ENCODE assay signal across 8 cellular contexts in the genomic region with DNA sequence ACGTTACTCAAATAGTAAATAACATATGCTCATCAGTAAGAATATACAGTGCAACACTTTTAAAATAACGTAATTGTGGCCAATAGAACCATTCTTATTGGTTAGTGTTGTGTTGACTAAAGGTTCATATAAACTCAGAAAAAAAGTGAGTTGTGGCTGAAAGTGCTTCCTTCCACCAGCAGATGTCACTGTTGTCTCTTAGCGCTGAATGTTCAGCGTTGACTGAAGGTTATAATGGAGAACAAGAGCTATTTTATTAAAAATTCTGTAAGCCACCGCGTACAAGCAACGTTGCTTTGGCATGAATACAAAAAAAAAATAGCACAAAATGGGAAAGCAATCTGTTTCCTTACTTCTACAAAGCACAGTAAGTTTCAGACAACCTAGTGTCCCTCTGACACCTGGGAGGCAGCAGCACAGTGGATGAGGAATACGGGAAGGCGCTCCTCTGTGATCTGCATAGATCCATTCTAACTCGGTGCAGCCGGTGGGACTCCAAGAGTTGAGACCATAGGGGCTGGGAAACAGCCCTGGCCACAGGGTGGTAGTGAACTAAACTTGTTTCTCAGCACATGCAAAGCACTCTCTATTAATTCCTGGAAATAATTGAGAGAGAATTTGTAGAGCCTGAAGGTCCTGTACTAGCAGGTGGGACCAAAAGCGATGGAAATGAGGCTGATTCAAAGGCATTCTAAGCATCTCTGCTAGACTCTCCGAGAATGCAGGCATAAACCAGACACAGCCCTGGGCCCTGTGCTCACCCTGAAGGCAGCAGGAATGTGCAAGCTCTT. TPM values are rescaled to one million over a fixed set of nuclear protein-coding genes. Genes with fewer than 3 reads are reported as not detected.
A peak's percentile ranks its signal among the peaks of the same experiment; 100 is the strongest.
DNase-seq lines count a peak whose midpoint lies in the region; ATAC-seq, FAIRE-seq and TF ChIP-seq lines count a peak whose summit lies in the region.

No MANE protein-coding gene starts in this region.

- no peaks in the 10 kb centered on the region for H3K9me3 ChIP-seq in small intestine (ENCODE audit: control insufficient read depth, low read depth)

- H3K9me3 Mint-ChIP-seq in activated T-helper 2 cell treated with anti-CD3 and anti-CD28 coated beads, Interferon-gamma antibody, Interleukin-2, Interleukin-4, amounts not matched to agents 10 μg/mL and 5 μg/mL and 100 μg/mL, durations not matched to agents 14 hours and 24 hours and 36 hours = no peaks in the 10 kb centered on the region

- ATAC-seq in GM19324 (IDR thresholded peaks at IDR 0.05; ENCODE audit: low FRiP score, unreplicated experiment) (peak; percentile 75), HG03354 (IDR thresholded peaks at IDR 0.05; ENCODE audit: poor library complexity, severe bottlenecking, unreplicated experiment) (peak; percentile 95)

- no peaks in the 10 kb centered on the region for H3K36me3 ChIP-seq in small intestine (ENCODE audit: control insufficient read depth in 2 of 2, insufficient read depth in 2 of 2, low read length in 2 of 2)

- DNase-seq in Daoy (ENCODE audit: low read depth) (peak; percentile 29), NCI-H748 treated with DMSO at 0.1 percent for 48 hours (lab: John Stamatoyannopoulos, UW) (peak; percentile 54), astrocyte of the cerebellum (ENCODE audit: low read depth) (peak; percentile 37), hippocampal formation (lab: John Stamatoyannopoulos, UW) (peak; percentile 34 to 71), small intestine (peak; percentile 71)
- no peak for DNase-seq in activated T-helper 2 cell treated with anti-CD3 and anti-CD28 coated beads, Interferon-gamma antibody, Interleukin-2, Interleukin-4, amounts not matched to agents 10 μg/mL and 5 μg/mL and 100 μg/mL, durations not matched to agents 14 hours and 24 hours and 36 hours (ENCODE audit: low spot score)

- peaks cover 0 to 2% of the 10 kb centered on the region in 2 donors for H3K4me1 ChIP-seq in small intestine (ENCODE audit: control insufficient read depth in 2 of 2, insufficient read depth in 1 of 2, low read depth in 1 of 2, low read length in 1 of 2)

- 26 to 31% (median 28%) methylated on average over 13 of the region's 13 CpGs for WGBS in small intestine, 3 donors

- no peak overlapping the region for H3K27ac Mint-ChIP-seq in activated T-helper 2 cell treated with anti-CD3 and anti-CD28 coated beads, Interferon-gamma antibody, Interleukin-2, Interleukin-4, amounts not matched to agents 10 μg/mL and 5 μg/mL and 100 μg/mL, durations not matched to agents 14 hours and 24 hours and 36 hours

- intact Hi-C loops in activated T-helper 2 cell treated with anti-CD3 and anti-CD28 coated beads, Interferon-gamma antibody, Interleukin-2, Interleukin-4, amounts not matched to agents 10 μg/mL and 5 μg/mL and 100 μg/mL, durations not matched to agents 14 hours and 24 hours and 36 hours (cut with micrococcal nuclease) = loop anchor here (2.0 to 5.0 kb wide), 2 partner anchors 339 to 783 kb away; no protein-coding TSS in a partner anchor

- peaks cover 6% of the 10 kb centered on the region for H3K4me1 Mint-ChIP-seq in activated T-helper 2 cell treated with anti-CD3 and anti-CD28 coated beads, Interferon-gamma antibody, Interleukin-2, Interleukin-4, amounts not matched to agents 10 μg/mL and 5 μg/mL and 100 μg/mL, durations not matched to agents 14 hours and 24 hours and 36 hours (ENCODE audit: low read depth)

- H3K4me3 Mint-ChIP-seq in activated T-helper 2 cell treated with anti-CD3 and anti-CD28 coated beads, Interferon-gamma antibody, Interleukin-2, Interleukin-4, amounts not matched to agents 10 μg/mL and 5 μg/mL and 100 μg/mL, durations not matched to agents 14 hours and 24 hours and 36 hours (ENCODE audit: low read depth) = no peak overlapping the region

- H3K36me3 Mint-ChIP-seq in activated T-helper 2 cell treated with anti-CD3 and anti-CD28 coated beads, Interferon-gamma antibody, Interleukin-2, Interleukin-4, amounts not matched to agents 10 μg/mL and 5 μg/mL and 100 μg/mL, durations not matched to agents 14 hours and 24 hours and 36 hours (ENCODE audit: low read depth) = no peaks in the 10 kb centered on the region

- TF ChIP-seq CTCF in astrocyte of the cerebellum (IDR thresholded peaks at IDR 0.05; ENCODE audit: low read depth, low read length, missing control alignments) = peak; percentile 93

- H3K4me3 ChIP-seq in astrocyte of the cerebellum (ENCODE audit: low read depth, low read length) = no peak overlapping the region
- H3K4me3 ChIP-seq in small intestine (ENCODE audit: low read depth in 1 of 2, low read length in 2 of 2) = no peak overlapping the region

- peaks cover 35% of the 10 kb centered on the region for H3K27me3 Mint-ChIP-seq in activated T-helper 2 cell treated with anti-CD3 and anti-CD28 coated beads, Interferon-gamma antibody, Interleukin-2, Interleukin-4, amounts not matched to agents 10 μg/mL and 5 μg/mL and 100 μg/mL, durations not matched to agents 14 hours and 24 hours and 36 hours (ENCODE audit: low read depth)

- in situ Hi-C loops in astrocyte of the cerebellum (cut with HindIII; ENCODE audit: low sequenced_read_pairs) = no loop called here

- peak; percentile 57 for FAIRE-seq in small intestine (lab: Jason Lieb, UNC)

- no peak overlapping the region for H3K27ac ChIP-seq in small intestine (ENCODE audit: low read depth in 1 of 2, low read length in 1 of 2)

- peaks cover 0 to 2% of the 10 kb centered on the region in 2 donors for H3K27me3 ChIP-seq in small intestine (ENCODE audit: control insufficient read depth in 2 of 2, insufficient read depth in 2 of 2, low read length in 2 of 2)

RNA-seq across cellular contexts. Expression of gene OXGR1, which starts 23.9 kb away (rescaled TPM):
- 0.06 TPM in 1 of 2 replicates, not detected in the other for total RNA-seq in Daoy (2014; rRNA removed; shearing (Covaris generic))
- under 1 TPM in 1 of 3 donors, not detected in 2; 0.19 TPM for polyA plus RNA-seq in small intestine
- total RNA-seq in activated T-helper 2 cell treated with anti-CD3 and anti-CD28 coated beads, Interferon-gamma antibody, Interleukin-2, Interleukin-4, amounts not matched to agents 10 μg/mL and 5 μg/mL and 100 μg/mL, durations not matched to agents 14 hours and 24 hours and 36 hours = not detected in 2 replicates
